In genomic region chr2:232013701-232014353, GRCh38 we compare ENCODE assay signal across 10 cellular contexts. TPM values are rescaled to one million over a fixed set of nuclear protein-coding genes. Genes with fewer than 3 reads are reported as not detected.
A peak's percentile ranks its signal among the peaks of the same experiment; 100 is the strongest.
DNase-seq lines count a peak whose midpoint lies in the region; ATAC-seq, FAIRE-seq and TF ChIP-seq lines count a peak whose summit lies in the region.
"Had no signal": no experiment of that assay in that cellular context is flagged by ENCODE, and none has a peak within 500 bp of the region (broad histone marks: within the 10 kb centered on the region; RNA-seq: fewer than 3 reads in every experiment).

No MANE protein-coding gene starts in this region.

- dilution Hi-C loops in keratinocyte (cut with MboI; ENCODE audit: extremely low pct_ligation_motif_present, low sequenced_read_pairs): no loop called here

- no peak overlapping the region for H3K27ac Mint-ChIP-seq in stimulated activated memory B cell treated with anti-CD40 and anti-IgM and Interleukin-4, amounts not matched to agents 10 μg/mL and 1 μg/mL and 100 μg/mL, for 72 hours
- H3K27ac Mint-ChIP-seq: immature natural killer cell; T-helper 1 cell treated with Interleukin-12 subunit alpha and Interleukin-12 subunit beta and Interleukin-4 antibody, amounts not matched to agents 30 μg/mL and 1 μg/mL, for 36 hours had no signal

- H3K4me3 Mint-ChIP-seq in stimulated activated memory B cell treated with anti-CD40 and anti-IgM and Interleukin-4, amounts not matched to agents 10 μg/mL and 1 μg/mL and 100 μg/mL, for 72 hours: no peak overlapping the region
- H3K4me3 Mint-ChIP-seq: immature natural killer cell; T-helper 1 cell treated with Interleukin-12 subunit alpha and Interleukin-12 subunit beta and Interleukin-4 antibody, amounts not matched to agents 30 μg/mL and 1 μg/mL, for 36 hours had no signal

- H3K79me2 ChIP-seq in keratinocyte (ENCODE audit: control insufficient read depth, insufficient read depth, low read length): peaks cover 2% of the 10 kb centered on the region

- peaks cover 44% of the 10 kb centered on the region for H3K36me3 Mint-ChIP-seq in stimulated activated memory B cell treated with anti-CD40 and anti-IgM and Interleukin-4, amounts not matched to agents 10 μg/mL and 1 μg/mL and 100 μg/mL, for 72 hours

- no peak for ATAC-seq in HG03135 (IDR thresholded peaks at IDR 0.05; ENCODE audit: unreplicated experiment)
- no peak for ATAC-seq in HG03469 (IDR thresholded peaks at IDR 0.05; ENCODE audit: unreplicated experiment)
- no peak for ATAC-seq in stimulated activated memory B cell treated with anti-CD40 and anti-IgM and Interleukin-4, amounts not matched to agents 10 μg/mL and 1 μg/mL and 100 μg/mL, for 72 hours

- H3K4me1 ChIP-seq in keratinocyte (ENCODE audit: control insufficient read depth, extremely low read depth, insufficient read depth, low read length): peaks cover 23% of the 10 kb centered on the region

- H2AFZ ChIP-seq in keratinocyte (ENCODE audit: control insufficient read depth, low read length): no peak overlapping the region

- H3K36me3 ChIP-seq in keratinocyte (ENCODE audit: control insufficient read depth in 2 of 2, extremely low read depth in 1 of 2, insufficient read depth in 2 of 2, low read length in 2 of 2): peaks cover 2 to 6% of the 10 kb centered on the region in 2 experiments

- H3K9me1 ChIP-seq in keratinocyte (ENCODE audit: control insufficient read depth, extremely low read depth, insufficient read depth, low read length): no peaks in the 10 kb centered on the region

- H3K9ac ChIP-seq in keratinocyte (ENCODE audit: control insufficient read depth, extremely low read depth, insufficient read depth, low read length): no peak overlapping the region

- no peaks in the 10 kb centered on the region for H3K27me3 ChIP-seq in keratinocyte (ENCODE audit: control insufficient read depth, extremely low read depth, insufficient read depth, low read length)

- H3K9me3 Mint-ChIP-seq in stimulated activated memory B cell treated with anti-CD40 and anti-IgM and Interleukin-4, amounts not matched to agents 10 μg/mL and 1 μg/mL and 100 μg/mL, for 72 hours: no peaks in the 10 kb centered on the region
- H3K9me3 Mint-ChIP-seq: immature natural killer cell; T-helper 1 cell treated with Interleukin-12 subunit alpha and Interleukin-12 subunit beta and Interleukin-4 antibody, amounts not matched to agents 30 μg/mL and 1 μg/mL, for 36 hours had no signal

- peak; percentile 95 for DNase-seq in EL
- DNase-seq in KG1 (lab: John Stamatoyannopoulos, UW): peak; percentile 44
- DNase-seq in SKM-1 (lab: John Stamatoyannopoulos, UW; ENCODE audit: unreplicated experiment): peak; percentile 37
- peak; percentile 81 for DNase-seq in keratinocyte (ENCODE audit: low read depth, low spot score)
- no peak for DNase-seq in DMS53 treated with DMSO at 0.1 percent for 48 hours (lab: John Stamatoyannopoulos, UW; ENCODE audit: unreplicated experiment)
- DNase-seq: immature natural killer cell had no signal

- H3K27me3 Mint-ChIP-seq in stimulated activated memory B cell treated with anti-CD40 and anti-IgM and Interleukin-4, amounts not matched to agents 10 μg/mL and 1 μg/mL and 100 μg/mL, for 72 hours: no peaks in the 10 kb centered on the region

- no peak for TF ChIP-seq CTCF in keratinocyte (optimal IDR thresholded peaks at IDR 0.05 in 1 of 3, IDR thresholded peaks at IDR 0.05 in 1 of 3, conservative IDR thresholded peaks at IDR 0.05 in 1 of 3; ENCODE audit: extremely low read depth in 1 of 3, insufficient read depth in 2 of 3, low read length in 3 of 3)

- H3K4me2 ChIP-seq in keratinocyte (ENCODE audit: control insufficient read depth, extremely low read depth, insufficient read depth, low read depth, low read length): peak overlapping the region; percentile 49

- H3K9me3 ChIP-seq in keratinocyte (ENCODE audit: control insufficient read depth, low read depth, low read length): no peaks in the 10 kb centered on the region

- peaks cover 7% of the 10 kb centered on the region for H3K4me1 Mint-ChIP-seq in stimulated activated memory B cell treated with anti-CD40 and anti-IgM and Interleukin-4, amounts not matched to agents 10 μg/mL and 1 μg/mL and 100 μg/mL, for 72 hours
- H3K4me1 Mint-ChIP-seq: immature natural killer cell had no signal

- H3K4me3 ChIP-seq in keratinocyte (ENCODE audit: control insufficient read depth in 2 of 3, extremely low read depth in 1 of 3, insufficient read depth in 2 of 3, low read depth in 1 of 3, low read length in 3 of 3): peak overlapping the region in 1 of 3 experiments; percentile 19

- peak overlapping the region; percentile 11 for H3K27ac ChIP-seq in keratinocyte (ENCODE audit: control insufficient read depth, insufficient read depth, low read length)

- H4K20me1 ChIP-seq in keratinocyte (ENCODE audit: control insufficient read depth, extremely low read depth, insufficient read depth, low read length): peaks cover 2% of the 10 kb centered on the region

- peak; percentile 97 for FAIRE-seq in keratinocyte (lab: Jason Lieb, UNC)

RNA-seq across cellular contexts. Expression of gene DIS3L2, which starts 52.3 kb away (rescaled TPM):
- 8.5 to 11.9 TPM (median 8.6 TPM) in 3 replicates for polyA plus RNA-seq in keratinocyte
- 23.5 TPM for polyA plus RNA-seq in keratinocyte (2011; ENCODE audit: low read depth)
- 8.7 and 10.4 TPM in 2 replicates for polyA plus RNA-seq in keratinocyte (2011; cell fraction: cytosol; rRNA removed)
- 30.8 and 33.7 TPM in 2 replicates for polyA plus RNA-seq in keratinocyte (2011; cell fraction: nucleus; rRNA removed)
- polyA plus RNA-seq in keratinocyte (2012; ENCODE audit: low replicate concordance): 8.5 and 15.8 TPM in 2 replicates
- 8.8 to 53.4 TPM (median 14.5 TPM) in 3 replicates for polyA minus RNA-seq in keratinocyte
- polyA minus RNA-seq in keratinocyte (2011; cell fraction: cytosol; rRNA and poly(A)+ RNA removed): 8.8 TPM
- polyA minus RNA-seq in keratinocyte (2011; cell fraction: nucleus; rRNA and poly(A)+ RNA removed): 16.1 and 33.7 TPM in 2 replicates
